ENCODE assay signal across 9 cellular contexts in genomic region chrX:47146936-47147859, GRCh38. TPM values are rescaled to one million over a fixed set of nuclear protein-coding genes. Genes with fewer than 3 reads are reported as not detected.
DNase-seq lines count a peak whose midpoint lies in the region; ATAC-seq and TF ChIP-seq lines count a peak whose summit lies in the region.
"Had no signal": no experiment of that assay in that cellular context is flagged by ENCODE, and none has a peak within 500 bp of the region (broad histone marks: within the 10 kb centered on the region; RNA-seq: fewer than 3 reads in every experiment).

No MANE protein-coding gene starts in this region.

- intact Hi-C loops in Panc1 (cut with micrococcal nuclease; ENCODE audit: unreplicated experiment): no loop called here
- intact Hi-C loops in gastrocnemius medialis (cut with DNase I; ENCODE audit: low total_unique reads): loop anchor here (10.0 kb wide), 1 partner anchor 338 kb away; the partner anchor contains the start of gene ZNF41

- H3K4me1 ChIP-seq in Panc1 (ENCODE audit: control insufficient read depth, insufficient read depth, low read length): peaks cover 3% of the 10 kb centered on the region; the same call in 1 of the 2 replicates
- peaks cover 8 to 12% of the 10 kb centered on the region in 2 donors for H3K4me1 ChIP-seq in gastrocnemius medialis

- CTCF ChIA-PET in Panc1 (lab: Charles Lee): no interaction called here

- TF ChIP-seq POLR2A in gastrocnemius medialis (IDR thresholded peaks at IDR 0.05): no peak

- TF ChIP-seq CTCF in GM12875 (IDR thresholded peaks at IDR 0.05; ENCODE audit: borderline replicate concordance, insufficient read depth, low read depth, low read length) (no peak), Panc1 (IDR thresholded peaks at IDR 0.05) (no peak), epithelial cell of esophagus (IDR thresholded peaks at IDR 0.05; ENCODE audit: insufficient read depth, low read depth, low read length, missing control alignments) (no peak), gastrocnemius medialis (IDR thresholded peaks at IDR 0.05 in 4 of 5, conservative IDR thresholded peaks at IDR 0.05 in 1 of 5) (no peak)

- H3K27me3 ChIP-seq in Panc1 (ENCODE audit: control insufficient read depth, insufficient read depth, low read length) (no peaks in the 10 kb centered on the region), gastrocnemius medialis (no peaks in the 10 kb centered on the region)

- no peak overlapping the region for H3K27ac ChIP-seq in Panc1 (ENCODE audit: low read length)
- H3K27ac ChIP-seq in gastrocnemius medialis: peak overlapping the region; percentile 95 to 99 (median 96)

- no TSS peak for BruUV-seq in Panc1 (replicated peaks; lab: Mats Ljungman, UMichigan)

- in situ Hi-C loops in Panc1 (cut with HindIII; ENCODE audit: low pct_unique_long_range_greater_than_20kb, low sequenced_read_pairs) (no loop called here), gastrocnemius medialis (cut with MboI; ENCODE audit: low sequenced_read_pairs in 4 of 4) (no loop called here)

- H3K9me3 ChIP-seq in Panc1 (ENCODE audit: control insufficient read depth, insufficient read depth, low read depth, low read length) (no peaks in the 10 kb centered on the region), gastrocnemius medialis (no peaks in the 10 kb centered on the region)

- no peak for DNase-seq in Panc1 (ENCODE audit: low read depth, low spot score)
- DNase-seq in epithelial cell of esophagus (ENCODE audit: low read depth): no peak
- DNase-seq in gastrocnemius medialis: no peak
- DNase-seq in NCI-H1105 (lab: John Stamatoyannopoulos, UW): no peak
- DNase-seq in stimulated activated naive CD4-positive, alpha-beta T cell (lab: John Stamatoyannopoulos, UW): no peak
- no peak for DNase-seq in NCI-H2196 treated with DMSO at 0.1 percent for 48 hours (lab: John Stamatoyannopoulos, UW; ENCODE audit: unreplicated experiment)
- DNase-seq: stimulated activated CD4-positive, alpha-beta T cell treated with anti-CD3 and anti-CD28 coated beads, Interleukin-12 subunit alpha, Interleukin-12 subunit beta, amount 100 ng/mL, for 4 hours had no signal

- POLR2A ChIA-PET in Panc1 (lab: Charles Lee): no interaction called here

- ATAC-seq in Panc1 (no peak), gastrocnemius medialis (no peak), HG03196 (IDR thresholded peaks at IDR 0.05; ENCODE audit: unreplicated experiment) (no peak)

- H3K36me3 ChIP-seq in Panc1 (ENCODE audit: control insufficient read depth, insufficient read depth, low read length): peaks cover 2% of the 10 kb centered on the region
- no peaks in the 10 kb centered on the region for H3K36me3 ChIP-seq in gastrocnemius medialis

- H3K4me3 ChIP-seq in GM12875 (ENCODE audit: low read depth, low read length) (peak overlapping the region; percentile 82), Panc1 (ENCODE audit: low read depth in 2 of 2, low read length in 2 of 2) (peak overlapping the region; percentile 84 to 85), epithelial cell of esophagus (ENCODE audit: low read length) (peak overlapping the region; percentile 76), gastrocnemius medialis (peak overlapping the region in 3 of 4 donors; percentile 78 to 96 (median 86))

RNA-seq across cellular contexts. Expression of gene RBM10, which starts 2.2 kb away (rescaled TPM):
- total RNA-seq in Panc1 (2021; ENCODE audit: unreplicated experiment) (47.1 TPM), gastrocnemius medialis (10 to 100 TPM; 18.7 to 49.3 (median 23.5) TPM)
- polyA plus RNA-seq in Panc1 (2012; ENCODE audit: insufficient read length): 58.6 TPM

RNA-seq across cellular contexts. Expression of gene NDUFB11, which starts 2.7 kb away (rescaled TPM):
- total RNA-seq in Panc1 (2021; ENCODE audit: unreplicated experiment) (109 TPM), gastrocnemius medialis (100 to 1,000 TPM; 105 to 172 (median 168) TPM)
- 151 TPM for polyA plus RNA-seq in Panc1 (2012; ENCODE audit: insufficient read length)

RNA-seq across cellular contexts. Expression of gene UBA1, which starts 46.4 kb away (rescaled TPM):
- total RNA-seq in Panc1 (2021; ENCODE audit: unreplicated experiment): 302 TPM
- polyA plus RNA-seq in Panc1 (2012; ENCODE audit: insufficient read length): 333 TPM
- total RNA-seq in gastrocnemius medialis: 100 to 1,000 TPM; 113 to 181 (median 162) TPM
